In genomic region chr3:12328132-12328915, GRCh38 we compare ENCODE assay signal across 2 cellular contexts.
TF ChIP-seq lines count a peak whose summit lies in the region.

No MANE protein-coding gene starts in this region.

TF ChIP-seq in GM12878, 131 proteins besides CTCF, POLR2A, EP300 and RAD21:
- TF ChIP-seq FOXM1 (IDR thresholded peaks at IDR 0.05; ENCODE audit: low read depth, low read length) (no peak), PAX5 (IDR thresholded peaks at IDR 0.05; ENCODE audit: borderline replicate concordance, low read depth, low read length) (no peak), ZNF24 (IDR thresholded peaks at IDR 0.05) (no peak), POLR2AphosphoS2 (IDR thresholded peaks at IDR 0.05; ENCODE audit: low read depth, low read length) (no peak), ZBTB4 (CRISPR knock-in tag; IDR thresholded peaks at IDR 0.05) (no peak), SKIL (IDR thresholded peaks at IDR 0.05; ENCODE audit: low read depth, poor library complexity, severe bottlenecking) (no peak), ZZZ3 (IDR thresholded peaks at IDR 0.05; ENCODE audit: control insufficient read depth, insufficient read length, low read depth) (no peak), SREBF2 (IDR thresholded peaks at IDR 0.05; ENCODE audit: low read length) (no peak), NR2C1 (IDR thresholded peaks at IDR 0.05) (no peak), JUND (IDR thresholded peaks at IDR 0.05; ENCODE audit: low read depth, low read length) (no peak), RCOR1 (conservative IDR thresholded peaks at IDR 0.05; ENCODE audit: low read depth, low read length) (no peak), FOXK2 (IDR thresholded peaks at IDR 0.05) (no peak), SIN3A (IDR thresholded peaks at IDR 0.05; ENCODE audit: low read depth, low read length) (no peak), CBX3 (IDR thresholded peaks at IDR 0.05; ENCODE audit: borderline replicate concordance, low read depth) (no peak)

TF ChIP-seq in HEK293T, 16 proteins besides CTCF, POLR2A, EP300 and RAD21:
- TF ChIP-seq HDGF (IDR thresholded peaks at IDR 0.05; ENCODE audit: borderline replicate concordance), result no peak
- TF ChIP-seq FOXM1 (IDR thresholded peaks at IDR 0.05; ENCODE audit: borderline replicate concordance), result no peak
- TF ChIP-seq FOXA1 (IDR thresholded peaks at IDR 0.05), result no peak
- TF ChIP-seq NFRKB (IDR thresholded peaks at IDR 0.05), result no peak
- TF ChIP-seq LEF1 (IDR thresholded peaks at IDR 0.05; ENCODE audit: borderline replicate concordance), result no peak
- no peak for TF ChIP-seq PKNOX1 (IDR thresholded peaks at IDR 0.05)
- no peak for TF ChIP-seq BHLHE40 (IDR thresholded peaks at IDR 0.05; ENCODE audit: borderline replicate concordance)
- TF ChIP-seq ELF4 (IDR thresholded peaks at IDR 0.05), result no peak
- TF ChIP-seq SP1 (IDR thresholded peaks at IDR 0.05), result no peak
- no peak for TF ChIP-seq CTBP1 (IDR thresholded peaks at IDR 0.05; ENCODE audit: borderline replicate concordance)
- no peak for TF ChIP-seq ZNF384 (IDR thresholded peaks at IDR 0.05)
- TF ChIP-seq ARNT (IDR thresholded peaks at IDR 0.05), result no peak
- TF ChIP-seq L3MBTL2 (conservative IDR thresholded peaks at IDR 0.05), result no peak
- TF ChIP-seq FOXK2 (IDR thresholded peaks at IDR 0.05), result no peak
- TF ChIP-seq SUZ12 (IDR thresholded peaks at IDR 0.05), result no peak
- TF ChIP-seq TARDBP (IDR thresholded peaks at IDR 0.05), result no peak
